Comparison of ENCODE assay signal across 1 cellular context in the genomic region with DNA sequence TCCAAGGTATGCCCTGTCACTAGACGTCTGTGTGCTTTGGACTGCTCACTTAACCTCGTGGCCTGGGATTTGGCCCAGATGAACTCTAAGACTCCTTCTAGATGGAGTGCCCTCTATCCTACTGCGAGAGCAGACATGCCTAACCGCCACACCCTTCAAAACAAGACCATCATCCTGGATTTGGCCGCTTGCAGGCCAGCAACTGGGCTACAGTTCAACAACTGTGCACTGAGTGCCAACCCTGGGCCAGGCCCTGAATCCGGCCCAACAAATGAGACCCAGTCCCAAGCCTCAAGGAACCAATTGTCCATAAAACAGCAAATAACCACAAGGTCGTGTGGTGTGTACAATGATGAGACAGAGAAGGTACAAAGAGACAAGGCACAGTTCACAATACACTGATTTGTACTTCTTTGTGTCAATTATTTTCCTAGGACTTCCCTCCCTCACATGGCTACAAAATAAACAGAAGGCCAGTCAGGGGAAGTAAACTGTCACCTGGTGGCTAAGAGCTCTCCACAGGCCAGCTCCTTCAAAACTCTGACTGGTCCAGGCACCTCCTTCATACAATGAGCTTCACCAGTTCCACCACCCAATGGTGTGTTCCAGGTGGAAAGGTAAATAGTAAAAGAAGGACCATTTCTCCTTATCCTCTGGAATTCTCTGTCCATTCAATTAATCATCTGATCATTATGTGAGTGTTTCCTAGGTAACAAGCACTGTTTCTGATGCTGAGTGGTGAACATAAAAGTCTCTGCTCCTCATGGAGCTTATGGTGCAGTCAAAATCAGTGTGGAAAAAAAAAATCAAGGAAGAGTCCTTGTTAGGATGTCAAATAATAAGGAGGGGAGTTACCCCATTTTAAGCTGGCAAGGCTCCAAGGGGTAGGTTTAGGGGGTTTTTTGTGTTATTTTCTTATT.
A peak's percentile ranks its signal among the peaks of the same experiment; 100 is the strongest.
TF ChIP-seq lines count a peak whose summit lies in the region.

No MANE protein-coding gene starts in this region.

TF ChIP-seq in HepG2, 621 proteins besides CTCF, POLR2A, EP300 and RAD21 (continued from another document and continues in another):
- TF ChIP-seq, protein P1, sequence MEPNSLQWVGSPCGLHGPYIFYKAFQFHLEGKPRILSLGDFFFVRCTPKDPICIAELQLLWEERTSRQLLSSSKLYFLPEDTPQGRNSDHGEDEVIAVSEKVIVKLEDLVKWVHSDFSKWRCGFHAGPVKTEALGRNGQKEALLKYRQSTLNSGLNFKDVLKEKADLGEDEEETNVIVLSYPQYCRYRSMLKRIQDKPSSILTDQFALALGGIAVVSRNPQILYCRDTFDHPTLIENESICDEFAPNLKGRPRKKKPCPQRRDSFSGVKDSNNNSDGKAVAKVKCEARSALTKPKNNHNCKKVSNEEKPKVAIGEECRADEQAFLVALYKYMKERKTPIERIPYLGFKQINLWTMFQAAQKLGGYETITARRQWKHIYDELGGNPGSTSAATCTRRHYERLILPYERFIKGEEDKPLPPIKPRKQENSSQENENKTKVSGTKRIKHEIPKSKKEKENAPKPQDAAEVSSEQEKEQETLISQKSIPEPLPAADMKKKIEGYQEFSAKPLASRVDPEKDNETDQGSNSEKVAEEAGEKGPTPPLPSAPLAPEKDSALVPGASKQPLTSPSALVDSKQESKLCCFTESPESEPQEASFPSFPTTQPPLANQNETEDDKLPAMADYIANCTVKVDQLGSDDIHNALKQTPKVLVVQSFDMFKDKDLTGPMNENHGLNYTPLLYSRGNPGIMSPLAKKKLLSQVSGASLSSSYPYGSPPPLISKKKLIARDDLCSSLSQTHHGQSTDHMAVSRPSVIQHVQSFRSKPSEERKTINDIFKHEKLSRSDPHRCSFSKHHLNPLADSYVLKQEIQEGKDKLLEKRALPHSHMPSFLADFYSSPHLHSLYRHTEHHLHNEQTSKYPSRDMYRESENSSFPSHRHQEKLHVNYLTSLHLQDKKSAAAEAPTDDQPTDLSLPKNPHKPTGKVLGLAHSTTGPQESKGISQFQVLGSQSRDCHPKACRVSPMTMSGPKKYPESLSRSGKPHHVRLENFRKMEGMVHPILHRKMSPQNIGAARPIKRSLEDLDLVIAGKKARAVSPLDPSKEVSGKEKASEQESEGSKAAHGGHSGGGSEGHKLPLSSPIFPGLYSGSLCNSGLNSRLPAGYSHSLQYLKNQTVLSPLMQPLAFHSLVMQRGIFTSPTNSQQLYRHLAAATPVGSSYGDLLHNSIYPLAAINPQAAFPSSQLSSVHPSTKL (CRISPR knock-in tag; IDR thresholded peaks at IDR 0.05), result peak; percentile 83
- TF ChIP-seq ZNF292 (CRISPR knock-in tag; IDR thresholded peaks at IDR 0.05; ENCODE audit: borderline replicate concordance, low read depth), result no peak
- TF ChIP-seq ZNF124 (CRISPR knock-in tag; IDR thresholded peaks at IDR 0.05), result no peak
- no peak for TF ChIP-seq ZNF713 (CRISPR knock-in tag; IDR thresholded peaks at IDR 0.05)
- no peak for TF ChIP-seq ZNF605 (CRISPR knock-in tag; IDR thresholded peaks at IDR 0.05)
- no peak for TF ChIP-seq ZFP36L1 (CRISPR knock-in tag; IDR thresholded peaks at IDR 0.05)
- TF ChIP-seq, protein P2, sequence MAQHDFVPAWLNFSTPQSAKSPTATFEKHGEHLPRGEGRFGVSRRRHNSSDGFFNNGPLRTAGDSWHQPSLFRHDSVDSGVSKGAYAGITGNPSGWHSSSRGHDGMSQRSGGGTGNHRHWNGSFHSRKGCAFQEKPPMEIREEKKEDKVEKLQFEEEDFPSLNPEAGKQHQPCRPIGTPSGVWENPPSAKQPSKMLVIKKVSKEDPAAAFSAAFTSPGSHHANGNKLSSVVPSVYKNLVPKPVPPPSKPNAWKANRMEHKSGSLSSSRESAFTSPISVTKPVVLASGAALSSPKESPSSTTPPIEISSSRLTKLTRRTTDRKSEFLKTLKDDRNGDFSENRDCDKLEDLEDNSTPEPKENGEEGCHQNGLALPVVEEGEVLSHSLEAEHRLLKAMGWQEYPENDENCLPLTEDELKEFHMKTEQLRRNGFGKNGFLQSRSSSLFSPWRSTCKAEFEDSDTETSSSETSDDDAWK (CRISPR knock-in tag; IDR thresholded peaks at IDR 0.05), result no peak
- TF ChIP-seq SYNCRIP (IDR thresholded peaks at IDR 0.05; ENCODE audit: insufficient read depth, low read depth, low read length), result no peak
- TF ChIP-seq ZBTB46 (CRISPR knock-in tag; IDR thresholded peaks at IDR 0.05; ENCODE audit: borderline replicate concordance), result no peak
- TF ChIP-seq, protein P3, sequence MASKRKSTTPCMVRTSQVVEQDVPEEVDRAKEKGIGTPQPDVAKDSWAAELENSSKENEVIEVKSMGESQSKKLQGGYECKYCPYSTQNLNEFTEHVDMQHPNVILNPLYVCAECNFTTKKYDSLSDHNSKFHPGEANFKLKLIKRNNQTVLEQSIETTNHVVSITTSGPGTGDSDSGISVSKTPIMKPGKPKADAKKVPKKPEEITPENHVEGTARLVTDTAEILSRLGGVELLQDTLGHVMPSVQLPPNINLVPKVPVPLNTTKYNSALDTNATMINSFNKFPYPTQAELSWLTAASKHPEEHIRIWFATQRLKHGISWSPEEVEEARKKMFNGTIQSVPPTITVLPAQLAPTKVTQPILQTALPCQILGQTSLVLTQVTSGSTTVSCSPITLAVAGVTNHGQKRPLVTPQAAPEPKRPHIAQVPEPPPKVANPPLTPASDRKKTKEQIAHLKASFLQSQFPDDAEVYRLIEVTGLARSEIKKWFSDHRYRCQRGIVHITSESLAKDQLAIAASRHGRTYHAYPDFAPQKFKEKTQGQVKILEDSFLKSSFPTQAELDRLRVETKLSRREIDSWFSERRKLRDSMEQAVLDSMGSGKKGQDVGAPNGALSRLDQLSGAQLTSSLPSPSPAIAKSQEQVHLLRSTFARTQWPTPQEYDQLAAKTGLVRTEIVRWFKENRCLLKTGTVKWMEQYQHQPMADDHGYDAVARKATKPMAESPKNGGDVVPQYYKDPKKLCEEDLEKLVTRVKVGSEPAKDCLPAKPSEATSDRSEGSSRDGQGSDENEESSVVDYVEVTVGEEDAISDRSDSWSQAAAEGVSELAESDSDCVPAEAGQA (IDR thresholded peaks at IDR 0.05; ENCODE audit: low read depth), result no peak
- TF ChIP-seq, protein P3 (CRISPR knock-in tag; IDR thresholded peaks at IDR 0.05; ENCODE audit: borderline replicate concordance), result no peak
- no peak for TF ChIP-seq ZNF557 (CRISPR knock-in tag; IDR thresholded peaks at IDR 0.05)
- no peak for TF ChIP-seq ZSCAN21 (CRISPR knock-in tag; IDR thresholded peaks at IDR 0.05; ENCODE audit: borderline replicate concordance)
- TF ChIP-seq, protein P4, sequence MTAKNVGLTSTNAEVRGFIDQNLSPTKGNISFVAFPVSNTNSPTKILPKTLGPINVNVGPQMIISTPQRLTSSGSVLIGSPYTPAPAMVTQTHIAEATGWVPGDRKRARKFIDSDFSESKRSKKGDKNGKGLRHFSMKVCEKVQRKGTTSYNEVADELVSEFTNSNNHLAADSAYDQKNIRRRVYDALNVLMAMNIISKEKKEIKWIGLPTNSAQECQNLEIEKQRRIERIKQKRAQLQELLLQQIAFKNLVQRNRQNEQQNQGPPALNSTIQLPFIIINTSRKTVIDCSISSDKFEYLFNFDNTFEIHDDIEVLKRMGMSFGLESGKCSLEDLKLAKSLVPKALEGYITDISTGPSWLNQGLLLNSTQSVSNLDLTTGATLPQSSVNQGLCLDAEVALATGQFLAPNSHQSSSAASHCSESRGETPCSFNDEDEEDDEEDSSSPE (CRISPR knock-in tag; IDR thresholded peaks at IDR 0.05), result no peak
- TF ChIP-seq NFRKB (IDR thresholded peaks at IDR 0.05), result no peak
- TF ChIP-seq, protein P5, sequence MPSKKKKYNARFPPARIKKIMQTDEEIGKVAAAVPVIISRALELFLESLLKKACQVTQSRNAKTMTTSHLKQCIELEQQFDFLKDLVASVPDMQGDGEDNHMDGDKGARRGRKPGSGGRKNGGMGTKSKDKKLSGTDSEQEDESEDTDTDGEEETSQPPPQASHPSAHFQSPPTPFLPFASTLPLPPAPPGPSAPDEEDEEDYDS (CRISPR knock-in tag; IDR thresholded peaks at IDR 0.05), result no peak
- 0 out of 2 replicates have a peak, but pooled peaks have one; percentile 32 for TF ChIP-seq RXRB (CRISPR knock-in tag; IDR thresholded peaks at IDR 0.05; ENCODE audit: borderline replicate concordance)
- TF ChIP-seq ZNF503 (CRISPR knock-in tag; IDR thresholded peaks at IDR 0.05), result no peak
- no peak for TF ChIP-seq PITX1 (CRISPR knock-in tag; IDR thresholded peaks at IDR 0.05)
- no peak for TF ChIP-seq ZC3H13 (CRISPR knock-in tag; IDR thresholded peaks at IDR 0.05)
- TF ChIP-seq SMAD9 (CRISPR knock-in tag; IDR thresholded peaks at IDR 0.05), result no peak
- peak; percentile 59; the same call in 1 of the 2 replicates for TF ChIP-seq PAXIP1 (CRISPR knock-in tag; conservative IDR thresholded peaks at IDR 0.05)
- peak; percentile 83 for TF ChIP-seq BCL6 (CRISPR knock-in tag; IDR thresholded peaks at IDR 0.05)
- no peak for TF ChIP-seq KDM3A (CRISPR knock-in tag; IDR thresholded peaks at IDR 0.05; ENCODE audit: low read depth)
- peak; percentile 54; the same call in 1 of the 2 replicates for TF ChIP-seq SOX13 (IDR thresholded peaks at IDR 0.05)
- peak in 1 of 2 experiments; percentile 98; a peak in 2 of 4 replicates for TF ChIP-seq SOX13 (CRISPR knock-in tag; conservative IDR thresholded peaks at IDR 0.05 in 1 of 2, IDR thresholded peaks at IDR 0.05 in 1 of 2)
- TF ChIP-seq, protein P6, sequence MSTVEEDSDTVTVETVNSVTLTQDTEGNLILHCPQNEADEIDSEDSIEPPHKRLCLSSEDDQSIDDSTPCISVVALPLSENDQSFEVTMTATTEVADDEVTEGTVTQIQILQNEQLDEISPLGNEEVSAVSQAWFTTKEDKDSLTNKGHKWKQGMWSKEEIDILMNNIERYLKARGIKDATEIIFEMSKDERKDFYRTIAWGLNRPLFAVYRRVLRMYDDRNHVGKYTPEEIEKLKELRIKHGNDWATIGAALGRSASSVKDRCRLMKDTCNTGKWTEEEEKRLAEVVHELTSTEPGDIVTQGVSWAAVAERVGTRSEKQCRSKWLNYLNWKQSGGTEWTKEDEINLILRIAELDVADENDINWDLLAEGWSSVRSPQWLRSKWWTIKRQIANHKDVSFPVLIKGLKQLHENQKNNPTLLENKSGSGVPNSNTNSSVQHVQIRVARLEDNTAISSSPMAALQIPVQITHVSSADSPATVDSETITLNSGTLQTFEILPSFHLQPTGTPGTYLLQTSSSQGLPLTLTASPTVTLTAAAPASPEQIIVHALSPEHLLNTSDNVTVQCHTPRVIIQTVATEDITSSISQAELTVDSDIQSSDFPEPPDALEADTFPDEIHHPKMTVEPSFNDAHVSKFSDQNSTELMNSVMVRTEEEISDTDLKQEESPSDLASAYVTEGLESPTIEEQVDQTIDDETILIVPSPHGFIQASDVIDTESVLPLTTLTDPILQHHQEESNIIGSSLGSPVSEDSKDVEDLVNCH (CRISPR knock-in tag; IDR thresholded peaks at IDR 0.05), result no peak
